ENCODE assay signal across 30 cellular contexts in the genomic region with DNA sequence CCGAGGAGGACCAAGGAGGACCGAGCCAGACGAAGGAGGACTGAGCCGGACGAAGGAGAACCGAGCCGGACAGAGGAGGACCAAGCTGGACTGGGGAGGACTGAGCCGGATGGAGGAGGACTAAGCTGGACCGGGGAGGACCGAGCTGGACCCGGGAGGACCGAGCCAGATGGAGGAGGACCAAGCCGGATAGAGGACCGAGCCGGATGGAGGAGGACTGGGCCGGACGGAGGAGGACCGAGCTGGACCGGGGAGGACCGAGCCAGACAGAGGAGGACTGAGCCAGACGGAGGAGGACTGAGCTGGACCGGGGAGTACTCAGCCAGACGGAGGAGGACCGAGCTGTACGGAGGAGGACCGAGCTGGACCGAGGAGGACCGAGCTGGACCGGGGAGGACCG. TPM values are rescaled to one million over a fixed set of nuclear protein-coding genes. Genes with fewer than 3 reads are reported as not detected.
A peak's percentile ranks its signal among the peaks of the same experiment; 100 is the strongest.
DNase-seq lines count a peak whose midpoint lies in the region; ATAC-seq and TF ChIP-seq lines count a peak whose summit lies in the region.
"Had no signal": no experiment of that assay in that cellular context is flagged by ENCODE, and none has a peak within 500 bp of the region (broad histone marks: within the 10 kb centered on the region; RNA-seq: fewer than 3 reads in every experiment).

No MANE protein-coding gene starts in this region.

- H3K4me1 Mint-ChIP-seq in central memory CD8-positive, alpha-beta T cell, result peaks cover 57% of the 10 kb centered on the region
- H3K4me1 Mint-ChIP-seq in naive B cell, result peaks cover 35 to 50% (median 44%) of the 10 kb centered on the region in 3 donors

- H3K9me3 ChIP-seq in thoracic aorta, result no peaks in the 10 kb centered on the region
- H3K9me3 ChIP-seq: heart right ventricle, neutrophil, tibial nerve had no signal

- no peaks in the 10 kb centered on the region for H3K9me3 Mint-ChIP-seq in central memory CD8-positive, alpha-beta T cell
- no peaks in the 10 kb centered on the region for H3K9me3 Mint-ChIP-seq in naive B cell
- H3K9me3 Mint-ChIP-seq: IgD-negative memory B cell; stimulated activated naive CD8-positive, alpha-beta T cell treated with anti-CD3 and anti-CD28 coated beads, Interleukin-15, amount 100 ng/mL, for 72 hours; T-helper 2 cell treated with Interferon-gamma antibody and Interleukin-4, amounts not matched to agents 5 μg/mL and 100 μg/mL, for 36 hours had no signal

- DNase-seq in GM10266 (ENCODE audit: extremely low spot score) (peak; percentile 6), naive B cell (no peak), thoracic aorta (ENCODE audit: low spot score) (no peak), NCI-H187 (lab: John Stamatoyannopoulos, UW) (no peak), AG08396 (ENCODE audit: low spot score) (no peak), activated gamma-delta T cell treated with Interleukin-2 at 50 U/mL for 16 hours (no peak)
- no peak for DNase-seq in central memory CD8-positive, alpha-beta T cell (ENCODE audit: low spot score in 2 of 2)
- DNase-seq: activated CD4-positive, alpha-beta T cell treated with anti-CD3 and anti-CD28 coated beads for 4 hours; activated gamma-delta T cell; activated T-cell treated with anti-CD3 and anti-CD28 coated beads, Interleukin-2, amount 50 U/mL, for 1 hour; effector CD4-positive, alpha-beta T cell; foreskin fibroblast; heart right ventricle; left cardiac atrium; mammary epithelial cell; NCI-H1092; NCI-H2029; NCI-H526; NK-92 treated with Interleukin-12 subunit alpha and Interleukin-12 subunit beta, amount 100 ng/mL, for 24 hours; SHP77 treated with DMSO at 0.1 percent for 48 hours; stimulated activated naive CD8-positive, alpha-beta T cell treated with anti-CD3 and anti-CD28 coated beads, Interleukin-15, amount 100 ng/mL, for 72 hours had no signal

- H3K36me3 Mint-ChIP-seq in central memory CD8-positive, alpha-beta T cell (ENCODE audit: insufficient read depth), result peaks cover 2% of the 10 kb centered on the region
- H3K36me3 Mint-ChIP-seq in naive B cell, result no peaks in the 10 kb centered on the region
- H3K36me3 Mint-ChIP-seq: IgD-negative memory B cell had no signal

- H3K4me3 ChIP-seq in thoracic aorta, result no peak overlapping the region
- H3K4me3 ChIP-seq: tibial nerve had no signal

- no peaks in the 10 kb centered on the region for H3K27me3 Mint-ChIP-seq in central memory CD8-positive, alpha-beta T cell
- no peaks in the 10 kb centered on the region for H3K27me3 Mint-ChIP-seq in naive B cell
- H3K27me3 Mint-ChIP-seq: IgD-negative memory B cell; stimulated activated naive CD8-positive, alpha-beta T cell treated with anti-CD3 and anti-CD28 coated beads, Interleukin-15, amount 100 ng/mL, for 72 hours had no signal

- H3K27ac Mint-ChIP-seq in central memory CD8-positive, alpha-beta T cell (ENCODE audit: low read depth), result no peak overlapping the region
- peak overlapping the region in 3 of 6 donors; percentile 56 to 80 (median 77) for H3K27ac Mint-ChIP-seq in naive B cell
- H3K27ac Mint-ChIP-seq: IgD-negative memory B cell; T-helper 2 cell treated with Interferon-gamma antibody and Interleukin-4, amounts not matched to agents 5 μg/mL and 100 μg/mL, for 36 hours had no signal

- peak overlapping the region; percentile 31 for H3K4me3 Mint-ChIP-seq in central memory CD8-positive, alpha-beta T cell
- peak overlapping the region in 5 of 8 donors; percentile 9 to 56 (median 32) for H3K4me3 Mint-ChIP-seq in naive B cell
- H3K4me3 Mint-ChIP-seq: stimulated activated naive CD8-positive, alpha-beta T cell treated with anti-CD3 and anti-CD28 coated beads, Interleukin-15, amount 100 ng/mL, for 72 hours; T-helper 2 cell treated with Interferon-gamma antibody and Interleukin-4, amounts not matched to agents 5 μg/mL and 100 μg/mL, for 36 hours had no signal

- ATAC-seq in central memory CD8-positive, alpha-beta T cell (replicated peaks; ENCODE audit: extremely low read depth, poor library complexity, severe bottlenecking), result no peak
- no peak for ATAC-seq in naive B cell (ENCODE audit: low read depth in 2 of 2)
- no peak for ATAC-seq in thoracic aorta (ENCODE audit: insufficient number of reproducible peaks, low FRiP score, low read depth)
- no peak for ATAC-seq in GM21723 (IDR thresholded peaks at IDR 0.05; ENCODE audit: unreplicated experiment)
- ATAC-seq: heart right ventricle; left cardiac atrium; stimulated activated naive CD8-positive, alpha-beta T cell treated with anti-CD3 and anti-CD28 coated beads, Interleukin-15, amount 100 ng/mL, for 72 hours had no signal

- no peak for TF ChIP-seq CTCF in GM10266 (IDR thresholded peaks at IDR 0.05; ENCODE audit: control insufficient read depth, insufficient read depth, low read depth, missing control alignments)
- no peak for TF ChIP-seq CTCF in thoracic aorta (IDR thresholded peaks at IDR 0.05)

- H3K27ac ChIP-seq in thoracic aorta, result peak overlapping the region; percentile 56 to 65
- H3K27ac ChIP-seq: C4-2B, neutrophil had no signal

- H3K4me1 ChIP-seq in thoracic aorta (ENCODE audit: control insufficient read depth in 1 of 2, low read depth in 2 of 2), result peaks cover 22 to 50% of the 10 kb centered on the region in 2 donors

- H3K36me3 ChIP-seq in thoracic aorta, result no peaks in the 10 kb centered on the region

- H3K27me3 ChIP-seq in thoracic aorta (replicated peaks; ENCODE audit: insufficient read depth), result no peaks in the 10 kb centered on the region
- H3K27me3 ChIP-seq: heart right ventricle, neutrophil, tibial nerve had no signal

RNA-seq across cellular contexts. Expression of a gene that starts 3.2 kb away (rescaled TPM):
- 10 to 100 TPM in 1 of 6 donors, 1 to 10 TPM in 4, under 1 TPM in 1; 0.41 to 13.4 (median 4.9) TPM for polyA plus RNA-seq in naive B cell (ENCODE audit: low read depth in 6 of 6)
- 10 to 100 TPM; 82.6 to 84.5 TPM for total RNA-seq in thoracic aorta

RNA-seq across cellular contexts. Expression of a gene that starts 11.1 kb away (rescaled TPM):
- 1 to 10 TPM in 5 of 6 donors, not detected in 1; 1.2 to 3.8 (median 2.0) TPM for polyA plus RNA-seq in naive B cell (ENCODE audit: low read depth in 6 of 6)
- 1 to 10 TPM in 1 of 2 donors, under 1 TPM in 1; 0.41 to 2.1 TPM for total RNA-seq in thoracic aorta
- total RNA-seq: H4, pulmonary artery endothelial cell, skeletal muscle tissue had no signal
